26 cellular contexts compared by ENCODE assay signal in genomic region chr9:127866535-127866934, GRCh38. TPM values are rescaled to one million over a fixed set of nuclear protein-coding genes. Genes with fewer than 3 reads are reported as not detected.
DNase-seq lines count a peak whose midpoint lies in the region; ATAC-seq and TF ChIP-seq lines count a peak whose summit lies in the region.
"Had no signal": no experiment of that assay in that cellular context is flagged by ENCODE, and none has a peak within 500 bp of the region (broad histone marks: within the 10 kb centered on the region; RNA-seq: fewer than 3 reads in every experiment).

No MANE protein-coding gene starts in this region.

- H3K4me1 ChIP-seq in breast epithelium (peaks cover 0 to 4% of the 10 kb centered on the region in 2 donors), spleen (peaks cover 47 to 100% (median 81%) of the 10 kb centered on the region in 6 donors)
- H3K4me1 ChIP-seq: HAP-1 had no signal

- CTCF ChIA-PET in MCF 10A (lab: Yijun Ruan, JAX) = interaction anchor here (1.3 to 1.9 kb wide), 2 partner anchors 79 to 131 kb away, joined by 5 to 6 read pairs; partner anchors contain the start of gene TOR2A

- H3K4me1 Mint-ChIP-seq in MCF 10A (ENCODE audit: insufficient read depth, unreplicated experiment) = no peaks in the 10 kb centered on the region

- H3K27ac ChIP-seq in breast epithelium (no peak overlapping the region), spleen (peak overlapping the region; percentile 13 to 86 (median 80))

- H3K9me3 Mint-ChIP-seq in MCF 10A (ENCODE audit: unreplicated experiment) = no peaks in the 10 kb centered on the region
- H3K9me3 Mint-ChIP-seq: activated CD8-positive, alpha-beta T cell treated with anti-CD3 and anti-CD28 coated beads for 36 hours had no signal

- H3K27me3 Mint-ChIP-seq in MCF 10A (ENCODE audit: insufficient read depth, unreplicated experiment) = no peaks in the 10 kb centered on the region
- H3K27me3 Mint-ChIP-seq: activated CD8-positive, alpha-beta T cell treated with anti-CD3 and anti-CD28 coated beads for 36 hours had no signal

- H3K27me3 ChIP-seq in breast epithelium (no peaks in the 10 kb centered on the region), spleen (replicated peaks in 1 of 7) (no peaks in the 10 kb centered on the region)
- H3K27me3 ChIP-seq: dorsolateral prefrontal cortex, ovary, stomach, transverse colon had no signal

- no peaks in the 10 kb centered on the region for H3K36me3 ChIP-seq in breast epithelium
- H3K36me3 ChIP-seq in spleen = peaks cover 0 to 27% (median 6%) of the 10 kb centered on the region in 6 donors
- H3K36me3 ChIP-seq: HAP-1, ovary, transverse colon had no signal

- intact Hi-C loops in MCF 10A (cut with micrococcal nuclease) (loop anchor here (5.0 kb wide), 1 partner anchor 64 kb away; the partner anchor contains the start of gene FPGS), breast epithelium (cut with DNase I; ENCODE audit: low total_unique reads) (loop anchor here (2.0 to 5.0 kb wide), 2 partner anchors 56 to 130 kb away; no protein-coding TSS in a partner anchor), spleen (cut with DNase I; ENCODE audit: low total_unique reads) (loop anchor here (10.0 kb wide), 1 partner anchor 72 kb away; no protein-coding TSS in a partner anchor)

- TF ChIP-seq POLR2A in breast epithelium (IDR thresholded peaks at IDR 0.05) = no peak
- TF ChIP-seq POLR2A in spleen (IDR thresholded peaks at IDR 0.05) = no peak

- no peak for DNase-seq in MCF 10A (ENCODE audit: unreplicated experiment)
- DNase-seq in breast epithelium (ENCODE audit: low spot score in 2 of 2) = no peak
- peak; percentile 68 for DNase-seq in GM20000 (ENCODE audit: low spot score)
- peak; percentile 48 for DNase-seq in germinal center (ENCODE audit: low spot score)
- no peak for DNase-seq in spleen
- no peak for DNase-seq in NCI-H526 treated with DMSO at 0.1 percent for 48 hours (lab: John Stamatoyannopoulos, UW)
- DNase-seq in activated naive CD4-positive, alpha-beta T cell (lab: John Stamatoyannopoulos, UW) = no peak
- DNase-seq: 8988T; activated CD4-positive, CD25-positive, alpha-beta regulatory T cell; activated CD8-positive, alpha-beta T cell treated with anti-CD3 and anti-CD28 coated beads for 36 hours; activated effector memory CD4-positive, alpha-beta T cell treated with anti-CD3 and anti-CD28 coated beads, Interleukin-2, amount 50 U/mL, for 16 hours; AML-193; cerebellar nuclear complex; COR-L47; dorsolateral prefrontal cortex; GF-D8; mesendoderm; NCI-H187 treated with DMSO at 0.1 percent for 48 hours; NCI-H748 treated with DMSO at 0.1 percent for 48 hours; retina; stimulated activated CD4-positive, alpha-beta T cell treated with anti-CD3 and anti-CD28 coated beads, Interleukin-4, amount 100 ng/mL, for 24 hours; stomach; transverse colon had no signal

- WGBS in spleen, 5 donors = 83 to 93% (median 86%) methylated on average over 13 of the region's 13 CpGs

- H3K36me3 Mint-ChIP-seq in MCF 10A (ENCODE audit: insufficient read depth, unreplicated experiment) = peaks cover 10% of the 10 kb centered on the region

- POLR2A ChIA-PET in MCF 10A (lab: Yijun Ruan, JAX) = no interaction called here

- no peak overlapping the region for H3K27ac Mint-ChIP-seq in MCF 10A (ENCODE audit: low read depth, unreplicated experiment)
- H3K27ac Mint-ChIP-seq: activated CD8-positive, alpha-beta T cell treated with anti-CD3 and anti-CD28 coated beads for 36 hours had no signal

- H3K9me3 ChIP-seq in breast epithelium = no peaks in the 10 kb centered on the region
- H3K9me3 ChIP-seq in spleen = no peaks in the 10 kb centered on the region
- H3K9me3 ChIP-seq: HAP-1, ovary, stomach, transverse colon had no signal

- no peak for ATAC-seq in GM18502 (IDR thresholded peaks at IDR 0.05; ENCODE audit: poor library complexity, unreplicated experiment)
- ATAC-seq: activated CD8-positive, alpha-beta T cell treated with anti-CD3 and anti-CD28 coated beads for 36 hours had no signal

- TF ChIP-seq CTCF in MCF 10A (IDR thresholded peaks at IDR 0.05; ENCODE audit: unreplicated experiment) (no peak), breast epithelium (IDR thresholded peaks at IDR 0.05) (no peak), GM20000 (IDR thresholded peaks at IDR 0.05; ENCODE audit: extremely low read depth, missing control alignments) (no peak), spleen (IDR thresholded peaks at IDR 0.05 in 8 of 11, conservative IDR thresholded peaks at IDR 0.05 in 3 of 11) (no peak)

- TSS peak; percentile 21 for BruUV-seq in MCF 10A (replicated peaks; lab: Mats Ljungman, UMichigan)

- no peak overlapping the region for H3K4me3 Mint-ChIP-seq in MCF 10A (ENCODE audit: unreplicated experiment)
- H3K4me3 Mint-ChIP-seq: activated CD8-positive, alpha-beta T cell treated with anti-CD3 and anti-CD28 coated beads for 36 hours had no signal

- no peak overlapping the region for H3K4me3 ChIP-seq in breast epithelium
- H3K4me3 ChIP-seq in spleen = no peak overlapping the region
- H3K4me3 ChIP-seq: dorsolateral prefrontal cortex, HAP-1, ovary, stomach, transverse colon had no signal

RNA-seq across cellular contexts. Expression of gene AK1, which starts 10.9 kb away (rescaled TPM):
- 75.9 and 94.3 TPM in 2 replicates for total RNA-seq in MCF 10A (2022)
- 10 to 100 TPM; 23.5 to 30.2 (median 23.6) TPM for total RNA-seq in breast epithelium
- total RNA-seq in spleen = 10 to 100 TPM; 41.3 to 89.7 (median 59.7) TPM
- polyA plus RNA-seq in spleen = 10 to 100 TPM; 47.0 to 97.9 (median 82.7) TPM

RNA-seq across cellular contexts. Expression of gene ENG, which starts 12.1 kb away (rescaled TPM):
- 19.2 and 22.1 TPM in 2 replicates for total RNA-seq in MCF 10A (2022)
- total RNA-seq in breast epithelium = 10 to 100 TPM; 21.5 to 50.8 (median 30.9) TPM
- total RNA-seq in spleen = 100 to 1,000 TPM; 150 to 334 (median 247) TPM
- polyA plus RNA-seq in spleen = 10 to 100 TPM; 29.2 to 63.1 (median 47.8) TPM

RNA-seq across cellular contexts. Expression of gene ST6GALNAC6, which starts 32.9 kb away (rescaled TPM):
- total RNA-seq in MCF 10A (2022) (16.5 and 17.6 TPM in 2 replicates), breast epithelium (100 to 1,000 TPM in 2 of 3 donors, 10 to 100 TPM in 1; 61.5 to 175 (median 103) TPM), spleen (100 to 1,000 TPM in 1 of 7 donors, 10 to 100 TPM in 6; 62.5 to 118 (median 75.9) TPM)
- 10 to 100 TPM; 29.0 to 68.0 (median 31.7) TPM for polyA plus RNA-seq in spleen

RNA-seq across cellular contexts. Expression of gene ST6GALNAC4, which starts 50.3 kb away (rescaled TPM):
- total RNA-seq in MCF 10A (2022) = 36.3 and 39.5 TPM in 2 replicates
- 10 to 100 TPM; 17.6 to 44.6 (median 24.0) TPM for total RNA-seq in breast epithelium
- total RNA-seq in spleen = 10 to 100 TPM; 48.6 to 92.8 (median 65.8) TPM
- 10 to 100 TPM; 16.0 to 36.7 (median 19.5) TPM for polyA plus RNA-seq in spleen

Comparison
In these comparisons a context has a peak if more than half of its experiments do, and no peak if none do; other contexts are left out.
1. DNase-seq: peak in GM20000 (single experiment) and germinal center (single experiment); none in MCF 10A (single experiment), breast epithelium (0 of 2), spleen (single experiment), NCI-H526 treated with DMSO at 0.1 percent for 48 hours (single experiment) and activated naive CD4-positive, alpha-beta T cell (0 of 4).
2. H3K27ac ChIP-seq: peak in spleen (8 of 8); none in breast epithelium (0 of 2).